Comparison of ENCODE assay signal across 7 cellular contexts in the genomic region with DNA sequence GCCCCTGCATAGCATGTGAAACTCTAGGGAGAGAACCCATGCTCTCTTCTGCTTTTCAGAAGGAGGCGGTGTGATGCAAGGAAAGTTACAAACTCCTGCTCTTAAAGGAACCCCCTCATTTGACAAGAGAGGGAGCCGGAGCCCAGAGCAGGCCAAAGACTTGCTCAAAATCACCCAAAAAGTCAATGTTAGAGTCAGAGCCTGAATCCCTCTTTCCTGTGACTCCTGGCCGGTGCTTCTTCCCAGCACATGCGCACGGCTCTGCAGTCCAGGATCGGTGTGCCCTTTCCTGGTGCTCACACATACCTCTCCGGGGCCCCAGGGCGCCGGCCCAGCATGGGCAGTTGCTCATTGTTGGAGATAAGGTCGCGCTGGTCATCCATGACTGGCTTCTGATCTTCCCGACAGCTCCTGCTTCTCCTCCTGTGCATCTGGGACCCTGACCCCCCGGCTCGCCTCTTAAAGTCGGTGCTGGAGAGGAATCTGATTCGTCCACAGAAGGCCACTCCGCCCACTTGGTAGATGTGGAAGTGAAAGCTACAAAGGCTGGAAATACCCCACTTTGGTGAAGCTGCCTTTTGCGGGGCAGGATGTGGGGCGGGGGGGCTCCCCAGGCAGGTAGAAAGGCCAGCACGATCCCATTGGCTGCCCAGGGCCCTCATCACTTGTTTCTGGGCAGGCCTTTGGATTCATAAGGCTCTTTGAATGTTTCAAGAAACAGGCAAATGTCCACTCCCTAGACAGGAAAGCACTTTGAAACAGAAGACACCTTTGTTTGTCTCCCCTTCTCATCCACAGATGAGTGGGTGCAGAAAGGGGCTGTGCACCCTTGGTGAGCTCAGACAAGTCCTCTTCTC. TPM values are rescaled to one million over a fixed set of nuclear protein-coding genes. Genes with fewer than 3 reads are reported as not detected.
DNase-seq lines count a peak whose midpoint lies in the region; ATAC-seq lines count a peak whose summit lies in the region.

A gene (minus strand): TSS at position 592 of the 857 bp plus-strand sequence. CDS start 161 bp downstream, at position 431.

- peak within 1 kb of the TSS; percentile 98 for H3K4me3 Mint-ChIP-seq in activated naive CD8-positive, alpha-beta T cell treated with anti-CD3 and anti-CD28 coated beads, Interleukin-2, amount 50 U/mL, for 24 hours

- peaks cover 26% of the 10 kb centered on the region for H3K36me3 Mint-ChIP-seq in activated naive CD8-positive, alpha-beta T cell treated with anti-CD3 and anti-CD28 coated beads, Interleukin-2, amount 50 U/mL, for 24 hours (ENCODE audit: low read depth)

- no peaks in the 10 kb centered on the region for H3K9me3 Mint-ChIP-seq in activated naive CD8-positive, alpha-beta T cell treated with anti-CD3 and anti-CD28 coated beads, Interleukin-2, amount 50 U/mL, for 24 hours

- intact Hi-C loops in sciatic nerve (cut with DNase I), result no loop called here

- H3K27ac Mint-ChIP-seq in activated naive CD8-positive, alpha-beta T cell treated with anti-CD3 and anti-CD28 coated beads, Interleukin-2, amount 50 U/mL, for 24 hours, result peak within 1 kb of the TSS; percentile 99

- DNase-seq in T follicular helper cell (ENCODE audit: low read depth) (peak; percentile 89), hepatic stellate cell (ENCODE audit: low spot score) (peak; percentile 44), sciatic nerve (ENCODE audit: low spot score) (peak; percentile 86), NCI-H187 treated with DMSO at 0.1 percent for 48 hours (lab: John Stamatoyannopoulos, UW) (no peak)
- DNase-seq in activated naive CD8-positive, alpha-beta T cell treated with anti-CD3 and anti-CD28 coated beads, Interleukin-2, amount 50 U/mL, for 24 hours, result peak; percentile 93

- H3K27me3 Mint-ChIP-seq in activated naive CD8-positive, alpha-beta T cell treated with anti-CD3 and anti-CD28 coated beads, Interleukin-2, amount 50 U/mL, for 24 hours, result no peaks in the 10 kb centered on the region

- peaks cover 58% of the 10 kb centered on the region for H3K4me1 Mint-ChIP-seq in activated naive CD8-positive, alpha-beta T cell treated with anti-CD3 and anti-CD28 coated beads, Interleukin-2, amount 50 U/mL, for 24 hours

- ATAC-seq in GM19035 (IDR thresholded peaks at IDR 0.05; ENCODE audit: unreplicated experiment) (peak; percentile 75), HG03196 (IDR thresholded peaks at IDR 0.05; ENCODE audit: unreplicated experiment) (peak; percentile 84), sciatic nerve (peak; percentile 77)
- ATAC-seq in activated naive CD8-positive, alpha-beta T cell treated with anti-CD3 and anti-CD28 coated beads, Interleukin-2, amount 50 U/mL, for 24 hours, result peak; percentile 89

RNA-seq across cellular contexts. Expression of the gene that starts here (rescaled TPM):
- 989 TPM for total RNA-seq in sciatic nerve
